ENCODE assay signal across 13 cellular contexts in the genomic region with DNA sequence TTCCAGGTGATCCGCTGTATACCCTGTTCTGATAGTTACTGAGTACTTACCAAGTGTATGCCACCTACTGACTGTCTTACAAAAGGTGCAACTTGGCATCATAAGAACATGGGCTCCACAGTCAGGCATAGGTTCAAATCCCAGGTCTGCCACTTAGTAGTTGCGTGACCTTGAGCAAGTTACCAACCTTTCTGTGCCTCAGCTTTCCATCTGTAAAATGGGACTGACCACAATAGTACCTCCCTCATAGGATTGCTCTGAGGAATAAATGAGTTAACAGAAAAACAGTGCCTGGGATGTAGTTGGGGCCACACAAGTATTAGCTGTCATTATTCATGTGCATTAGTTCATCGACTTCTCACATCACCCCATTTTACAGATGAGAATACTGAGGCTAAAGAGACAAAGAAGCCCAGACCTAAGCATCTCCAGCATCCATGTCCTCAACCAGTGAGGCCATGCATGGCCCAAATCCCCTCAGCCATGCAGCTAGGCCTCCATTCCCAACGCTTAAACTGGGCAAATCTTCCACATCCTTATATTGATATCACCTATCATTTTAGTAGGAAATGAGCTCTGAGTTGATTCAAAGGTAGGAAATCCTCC. TPM values are rescaled to one million over a fixed set of nuclear protein-coding genes. Genes with fewer than 3 reads are reported as not detected.
DNase-seq lines count a peak whose midpoint lies in the region; ATAC-seq, FAIRE-seq and TF ChIP-seq lines count a peak whose summit lies in the region.
"Had no signal": no experiment of that assay in that cellular context is flagged by ENCODE, and none has a peak within 500 bp of the region (broad histone marks: within the 10 kb centered on the region; RNA-seq: fewer than 3 reads in every experiment).

No MANE protein-coding gene starts in this region.

- 57% methylated on average over 4 of the region's 4 CpGs for WGBS in GM12878 (ENCODE audit: insufficient coverage, insufficient replicate concordance, low lambda C conversion rate, missing lambda C conversion rate)

- intact Hi-C loops in CD4-positive, alpha-beta memory T cell (cut with micrococcal nuclease) = loop anchor here (1.0 to 10.0 kb wide), 4 partner anchors 204 to 371 kb away; no protein-coding TSS in a partner anchor
- intact Hi-C loops in GM12878 (cut with micrococcal nuclease; ENCODE audit: unreplicated experiment) (loop anchor here (2.0 to 5.0 kb wide), 3 partner anchors 64 to 246 kb away; partner anchors contain the start of genes KATNAL1 and USPL1), Right ventricle myocardium inferior (cut with DNase I) (no loop called here)

- peaks cover 0 to 2% (median 0%) of the 10 kb centered on the region in 8 donors for H3K9me3 Mint-ChIP-seq in CD4-positive, alpha-beta memory T cell
- H3K9me3 Mint-ChIP-seq in natural killer cell treated with Interleukin-12 subunit alpha and Interleukin-12 subunit beta and Interleukin-15 and Interleukin-18, amount 100 ng/mL, for 72 hours = no peaks in the 10 kb centered on the region

- peaks cover 84% of the 10 kb centered on the region for H3K4me1 ChIP-seq in CD4-positive, alpha-beta memory T cell (ENCODE audit: insufficient read depth, low read length)
- H3K4me1 ChIP-seq in Loucy (ENCODE audit: insufficient read depth, low read length, poor library complexity, severe bottlenecking) = peaks cover 68% of the 10 kb centered on the region
- H3K4me1 ChIP-seq in GM12878 (ENCODE audit: control insufficient read depth, insufficient read depth, low read length) = peaks cover 55% of the 10 kb centered on the region
- H3K4me1 ChIP-seq: parathyroid adenoma had no signal

- H3K4me3 Mint-ChIP-seq in CD4-positive, alpha-beta memory T cell = peak overlapping the region; percentile 66 to 95 (median 87)
- H3K4me3 Mint-ChIP-seq in natural killer cell treated with Interleukin-12 subunit alpha and Interleukin-12 subunit beta and Interleukin-15 and Interleukin-18, amount 100 ng/mL, for 72 hours = peak overlapping the region; percentile 76

- no peaks in the 10 kb centered on the region for H3K27me3 ChIP-seq in CD4-positive, alpha-beta memory T cell (ENCODE audit: insufficient read depth, low read length)
- H3K27me3 ChIP-seq in Loucy (ENCODE audit: insufficient read depth, low read length, poor library complexity, severe bottlenecking) (no peaks in the 10 kb centered on the region), GM12878 (replicated peaks in 1 of 2; ENCODE audit: control insufficient read depth in 2 of 2, insufficient read depth in 2 of 2, low read length in 1 of 2) (no peaks in the 10 kb centered on the region)

- peaks cover 62 to 85% (median 76%) of the 10 kb centered on the region in 4 donors for H3K4me1 Mint-ChIP-seq in CD4-positive, alpha-beta memory T cell
- H3K4me1 Mint-ChIP-seq in natural killer cell treated with Interleukin-12 subunit alpha and Interleukin-12 subunit beta and Interleukin-15 and Interleukin-18, amount 100 ng/mL, for 72 hours (ENCODE audit: low read depth in 2 of 2) = peaks cover 52 to 59% of the 10 kb centered on the region in 2 donors

- peaks cover 88% of the 10 kb centered on the region for H3K79me2 ChIP-seq in Loucy (ENCODE audit: insufficient read depth, low read length)
- peaks cover 2% of the 10 kb centered on the region; the same call in 1 of the 2 replicates for H3K79me2 ChIP-seq in GM12878 (ENCODE audit: control insufficient read depth, insufficient read depth, low read length)
- H3K79me2 ChIP-seq: parathyroid adenoma had no signal

- RAD21 ChIA-PET in GM12878 (lab: Charles Lee; ENCODE audit: unreplicated experiment) = interaction anchor here (0.6 to 6.6 kb wide), 15 partner anchors 14 to 369 kb away, joined by 3 to 105 read pairs (median 3); no protein-coding TSS in a partner anchor

- H3K27ac Mint-ChIP-seq in CD4-positive, alpha-beta memory T cell = peak overlapping the region; percentile 94 to 99 (median 98)
- peak overlapping the region; percentile 60 to 80 for H3K27ac Mint-ChIP-seq in natural killer cell treated with Interleukin-12 subunit alpha and Interleukin-12 subunit beta and Interleukin-15 and Interleukin-18, amount 100 ng/mL, for 72 hours

- no peak for TF ChIP-seq POLR2A in GM12878 (IDR thresholded peaks at IDR 0.05; ENCODE audit: low read depth, low read length)

- ATAC-seq in GM12878 (no peak), HG03108 (IDR thresholded peaks at IDR 0.05; ENCODE audit: unreplicated experiment) (no peak), Right ventricle myocardium inferior (no peak)
- ATAC-seq in natural killer cell treated with Interleukin-12 subunit alpha and Interleukin-12 subunit beta and Interleukin-15 and Interleukin-18, amount 100 ng/mL, for 72 hours = no peak

- in situ Hi-C loops in GM12878 (cut with MboI) = no loop called here

- H3K36me3 Mint-ChIP-seq in CD4-positive, alpha-beta memory T cell = peaks cover 31 to 46% of the 10 kb centered on the region in 2 donors
- peaks cover under 1% of the 10 kb centered on the region for H3K36me3 Mint-ChIP-seq in natural killer cell treated with Interleukin-12 subunit alpha and Interleukin-12 subunit beta and Interleukin-15 and Interleukin-18, amount 100 ng/mL, for 72 hours

- FAIRE-seq in GM12878 (lab: Jason Lieb, UNC) = no peak

- no peak for DNase-seq in CD4-positive, alpha-beta memory T cell
- DNase-seq in GM12878 (ENCODE audit: low read depth, low spot score) = no peak
- DNase-seq in natural killer cell treated with Interleukin-12 subunit alpha and Interleukin-12 subunit beta and Interleukin-15 and Interleukin-18, amount 100 ng/mL, for 72 hours (ENCODE audit: low spot score) = no peak
- DNase-seq in NCI-H1092 treated with DMSO at 0.1 percent for 48 hours (lab: John Stamatoyannopoulos, UW) = no peak
- no peak for DNase-seq in GOT3 (lab: John Stamatoyannopoulos, UW)
- DNase-seq in Right ventricle myocardium inferior (ENCODE audit: missing footprints) = no peak
- DNase-seq: hypothalamus had no signal

- peaks cover 26% of the 10 kb centered on the region for H3K36me3 ChIP-seq in CD4-positive, alpha-beta memory T cell (ENCODE audit: insufficient read depth, low read length)
- H3K36me3 ChIP-seq in Loucy (ENCODE audit: insufficient read depth, low read length) (peaks cover 37% of the 10 kb centered on the region; the same call in 1 of the 2 replicates), GM12878 (ENCODE audit: control insufficient read depth in 2 of 2, insufficient read depth in 2 of 2, low read length in 1 of 2) (peaks cover 0 to 3% of the 10 kb centered on the region in 2 experiments; a peak in 1 of 4 replicates)

- peaks cover 19% of the 10 kb centered on the region for H3F3A ChIP-seq in Loucy (ENCODE audit: low read depth)

- CTCF ChIA-PET in CD4-positive, alpha-beta memory T cell (lab: Charles Lee; ENCODE audit: partially characterized antibody) = interaction anchor here (0.8 to 9.3 kb wide), 15 partner anchors 15 to 432 kb away, joined by 3 to 136 read pairs (median 5); partner anchors contain the start of gene UBE2L5
- CTCF ChIA-PET in GM12878 (lab: Yijun Ruan, JAX) = interaction anchor here (0.6 to 2.9 kb wide), 11 partner anchors 14 to 238 kb away, joined by 3 to 25 read pairs (median 3); partner anchors contain the start of gene KATNAL1

- no peaks in the 10 kb centered on the region for H3K9me3 ChIP-seq in CD4-positive, alpha-beta memory T cell (ENCODE audit: control insufficient read depth in 1 of 2, low read length in 2 of 2)
- H3K9me3 ChIP-seq in Loucy (ENCODE audit: insufficient read depth, low read depth, low read length) (no peaks in the 10 kb centered on the region), GM12878 (replicated peaks; ENCODE audit: control insufficient read depth, insufficient read depth, low read length) (no peaks in the 10 kb centered on the region)

- peak overlapping the region; percentile 94 for H3K9ac ChIP-seq in Loucy (ENCODE audit: low read depth, low read length, poor library complexity, severe bottlenecking)
- no peak overlapping the region; the same call in 1 of the 2 replicates for H3K9ac ChIP-seq in GM12878 (ENCODE audit: control insufficient read depth, insufficient read depth, low read length)
- H3K9ac ChIP-seq: parathyroid adenoma had no signal

- POLR2A ChIA-PET in CD4-positive, alpha-beta memory T cell (lab: Charles Lee; ENCODE audit: partially characterized antibody) = interaction anchor here (0.8 to 8.1 kb wide), 19 partner anchors 10 to 246 kb away, joined by 3 to 401 read pairs (median 12); partner anchors contain the start of genes HMGB1, KATNAL1, UBE2L5 and USPL1
- POLR2A ChIA-PET in GM12878 (lab: Charles Lee) = interaction anchor here (1.0 to 6.6 kb wide), 7 partner anchors 14 to 366 kb away, joined by 3 to 76 read pairs (median 4); partner anchors contain the start of gene UBE2L5

- peaks cover 12% of the 10 kb centered on the region for H4K20me1 ChIP-seq in Loucy (ENCODE audit: insufficient read depth, low read length, poor library complexity, severe bottlenecking)
- no peaks in the 10 kb centered on the region for H4K20me1 ChIP-seq in GM12878 (ENCODE audit: control insufficient read depth, insufficient read depth)

- TF ChIP-seq RAD21 in GM12878 (IDR thresholded peaks at IDR 0.05; ENCODE audit: insufficient read depth, low read depth, low read length) = no peak

- TF ChIP-seq EP300 in GM12878 (IDR thresholded peaks at IDR 0.05; ENCODE audit: borderline replicate concordance in 1 of 2, control insufficient read depth in 1 of 2, low read depth in 2 of 2, low read length in 2 of 2) = no peak

- no peaks in the 10 kb centered on the region for H3K9me2 ChIP-seq in Loucy (replicated peaks; ENCODE audit: low read depth, low read length)

- no TSS peak for BruUV-seq in GM12878 (replicated peaks; lab: Mats Ljungman, UMichigan)

- TF ChIP-seq CTCF in Loucy (conservative IDR thresholded peaks at IDR 0.05; ENCODE audit: low read length) = no peak
- TF ChIP-seq CTCF in GM12878 (IDR thresholded peaks at IDR 0.05 in 2 of 3, conservative IDR thresholded peaks at IDR 0.05 in 1 of 3; ENCODE audit: control insufficient read depth in 2 of 3, extremely low read depth in 1 of 3, insufficient read depth in 1 of 3, low read depth in 3 of 3, low read length in 3 of 3) = no peak

- peak overlapping the region; percentile 43 for H3K27ac ChIP-seq in CD4-positive, alpha-beta memory T cell (ENCODE audit: low read depth, low read length)
- peak overlapping the region; percentile 73 for H3K27ac ChIP-seq in GM12878 (ENCODE audit: control insufficient read depth, insufficient read depth)
- H3K27ac ChIP-seq: parathyroid adenoma had no signal

- peak overlapping the region; percentile 6 to 41 for H3K4me3 ChIP-seq in CD4-positive, alpha-beta memory T cell (ENCODE audit: low read length in 2 of 2)
- H3K4me3 ChIP-seq in Loucy (ENCODE audit: low read length, poor library complexity, severe bottlenecking) = peak overlapping the region; percentile 87
- no peak overlapping the region for H3K4me3 ChIP-seq in GM12878
- H3K4me3 ChIP-seq: lung had no signal

- peaks cover 0 to 3% of the 10 kb centered on the region in 2 donors for H3K27me3 Mint-ChIP-seq in CD4-positive, alpha-beta memory T cell
- H3K27me3 Mint-ChIP-seq in natural killer cell treated with Interleukin-12 subunit alpha and Interleukin-12 subunit beta and Interleukin-15 and Interleukin-18, amount 100 ng/mL, for 72 hours = no peaks in the 10 kb centered on the region

- H2AFZ ChIP-seq in Loucy (ENCODE audit: low read length) (no peak overlapping the region), GM12878 (ENCODE audit: control insufficient read depth, low read depth, low read length) (peak overlapping the region; percentile 63)
- H2AFZ ChIP-seq: parathyroid adenoma had no signal

- H3K4me2 ChIP-seq in Loucy (ENCODE audit: low read depth, low read length, poor library complexity, severe bottlenecking) (peak overlapping the region; percentile 87), GM12878 (ENCODE audit: control insufficient read depth, insufficient read depth) (peak overlapping the region; percentile 94)

- SMC1A ChIA-PET in GM12878 (lab: Charles Lee; ENCODE audit: uncharacterized antibody, unreplicated experiment) = interaction anchor here (0.7 to 9.0 kb wide), 23 partner anchors 10 to 369 kb away, joined by 3 to 143 read pairs (median 4); partner anchors contain the start of gene KATNAL1

RNA-seq across cellular contexts. Expression of gene UBE2L5, which starts 51.3 kb away (rescaled TPM):
- not detected for total RNA-seq in CD4-positive, alpha-beta memory T cell
- not detected for polyA plus RNA-seq in CD4-positive, alpha-beta memory T cell
- 0.78 TPM in 1 of 2 replicates, not detected in the other for total RNA-seq in GM12878 (2013; cell fraction: nucleolus; rRNA removed)
- 0.06 and 0.11 TPM in 2 replicates for total RNA-seq in GM12878 (2014; rRNA removed)
- total RNA-seq in GM12878 (2014; rRNA removed; fragmentation: Illumina TruSeq; extraction: Trizol) = not detected in 2 replicates
- not detected in 2 replicates for total RNA-seq in GM12878 (2021)
- polyA plus RNA-seq in GM12878 (2011; ENCODE audit: low read depth) = 1.0 TPM
- polyA plus RNA-seq in GM12878 (2011; rRNA removed) = 0.22 and 0.32 TPM in 2 replicates
- not detected in 2 replicates for polyA plus RNA-seq in GM12878 (2011; cell fraction: cytosol; rRNA removed)
- 0.13 TPM in 1 of 2 replicates, not detected in the other for polyA plus RNA-seq in GM12878 (2011; cell fraction: nucleus; rRNA removed)
- 0.13 and 0.34 TPM in 2 replicates for polyA plus RNA-seq in GM12878 (2012)
- 0.29 TPM in 1 of 2 replicates, not detected in the other for polyA plus RNA-seq in GM12878 (2014; fragmentation: Illumina TruSeq; extraction: Trizol)
- polyA plus RNA-seq in GM12878 (2014; fragmentation: Nextera tagmentation; extraction: Ambion mirVana) = under 1 TPM; 0.03 to 0.11 TPM
- polyA plus RNA-seq in GM12878 (2014; rRNA removed) = 1.1 TPM in 1 of 2 replicates, not detected in the other
- polyA plus RNA-seq in GM12878 (2016; fragmentation: Nextera tagmentation; extraction: Ambion mirVana) = under 1 TPM; 0.17 to 0.21 TPM
- polyA minus RNA-seq in GM12878 (2011; rRNA and poly(A)+ RNA removed) = not detected in 2 replicates
- not detected in 2 replicates for polyA minus RNA-seq in GM12878 (2011; cell fraction: cytosol; rRNA and poly(A)+ RNA removed)
- not detected in 2 replicates for polyA minus RNA-seq in GM12878 (2011; cell fraction: nucleus; rRNA and poly(A)+ RNA removed)
- not detected for total RNA-seq in natural killer cell treated with Interleukin-12 subunit alpha and Interleukin-12 subunit beta and Interleukin-15 and Interleukin-18, amount 100 ng/mL, for 72 hours
- not detected for total RNA-seq in Right ventricle myocardium inferior
- total RNA-seq: LHCN-M2; lung; T-helper 2 cell treated with Interferon-gamma antibody and Interleukin-4, amounts not matched to agents 100 ng/mL and 5 ng/mL, for 36 hours had no signal
